In the genomic region with DNA sequence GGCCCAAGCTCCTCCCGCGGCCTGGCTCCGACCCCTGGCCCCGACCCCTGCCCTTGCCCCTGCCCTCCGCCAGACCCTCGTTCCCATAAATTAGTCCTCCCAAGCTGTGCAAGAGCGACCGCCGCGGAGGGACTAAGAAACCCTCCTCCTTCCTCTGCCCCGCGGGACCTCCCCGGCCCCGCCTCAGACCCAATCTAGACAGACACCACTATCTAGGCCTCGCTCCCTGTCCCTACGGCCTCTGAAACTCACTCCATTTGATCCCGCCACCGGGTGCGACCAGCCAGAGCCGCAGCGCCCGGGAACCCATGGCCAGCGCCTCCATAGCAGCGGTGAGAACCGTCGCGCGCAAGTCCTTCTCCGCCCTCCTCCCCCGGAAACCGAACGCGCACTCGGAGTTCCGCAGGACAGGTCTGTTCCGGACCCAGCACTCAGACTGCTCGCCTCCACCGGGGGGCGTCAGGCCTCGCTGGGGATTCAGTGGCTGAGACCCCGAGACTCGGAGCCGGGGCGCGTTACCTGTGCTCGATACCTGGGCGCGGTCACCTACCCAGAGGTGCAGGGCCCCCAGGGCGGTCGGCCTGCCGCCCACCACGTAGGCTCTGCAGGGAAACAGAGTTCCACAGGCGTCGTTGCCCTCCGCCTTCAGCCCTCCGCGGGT, we compare ENCODE assay signal across 8 cellular contexts. TPM values are rescaled to one million over a fixed set of nuclear protein-coding genes. Genes with fewer than 3 reads are reported as not detected.
A peak's percentile ranks its signal among the peaks of the same experiment; 100 is the strongest.
DNase-seq lines count a peak whose midpoint lies in the region; ATAC-seq lines count a peak whose summit lies in the region.

A gene (minus strand): TSS at position 331 of the 661 bp plus-strand sequence. CDS start 6 bp downstream, at position 325.

- H2BK120ac ChIP-seq in mesenchymal stem cell (ENCODE audit: low read depth, low read length): peak within 1 kb of the TSS; percentile 93

- H2BK15ac ChIP-seq in mesenchymal stem cell (ENCODE audit: low read depth, poor library complexity, severe bottlenecking): peak within 1 kb of the TSS; percentile 89

- peak within 1 kb of the TSS; percentile 81 for H3K27ac ChIP-seq in mesenchymal stem cell (ENCODE audit: low read length, poor library complexity, severe bottlenecking)

- peak within 1 kb of the TSS; percentile 92 for H3K4me3 Mint-ChIP-seq in effector memory CD8-positive, alpha-beta T cell

- peaks cover 21% of the 10 kb centered on the region for H3K36me3 Mint-ChIP-seq in effector memory CD8-positive, alpha-beta T cell (ENCODE audit: insufficient read depth)

- H3K4ac ChIP-seq in mesenchymal stem cell (ENCODE audit: low read depth in 1 of 2, low read length in 2 of 2): peak within 1 kb of the TSS in 1 of 2 experiments; percentile 73

- H2AK5ac ChIP-seq in mesenchymal stem cell (ENCODE audit: low read length, severe bottlenecking): no peak within 1 kb of the TSS

- no peaks in the 10 kb centered on the region for H3K9me3 ChIP-seq in mesenchymal stem cell (ENCODE audit: control insufficient read depth, low read length)

- H2BK5ac ChIP-seq in mesenchymal stem cell (ENCODE audit: low read depth, low read length, poor library complexity, severe bottlenecking): peak within 1 kb of the TSS; percentile 80

- DNase-seq in COLO668 (lab: John Stamatoyannopoulos, UW; ENCODE audit: unreplicated experiment): peak; percentile 92
- peak; percentile 69 for DNase-seq in HS-5 (ENCODE audit: low read depth)
- peak; percentile 23 for DNase-seq in NK-92 (lab: John Stamatoyannopoulos, UW; ENCODE audit: unreplicated experiment)
- peak; percentile 77 to 83 (median 79) for DNase-seq in effector memory CD8-positive, alpha-beta T cell
- peak; percentile 90 for DNase-seq in mesenchymal stem cell
- DNase-seq in stimulated activated CD8-positive, alpha-beta memory T cell treated with anti-CD3 and anti-CD28 coated beads, Interleukin-12 subunit alpha, Interleukin-12 subunit beta, amount 100 ng/mL, for 4 hours (ENCODE audit: low read depth): peak; percentile 79

- peak within 1 kb of the TSS in 1 of 2 experiments; percentile 83 for H3K14ac ChIP-seq in mesenchymal stem cell (ENCODE audit: low read length in 2 of 2)

- H2AFZ ChIP-seq in mesenchymal stem cell (ENCODE audit: low read depth, low read length): peak within 1 kb of the TSS; percentile 100

- peak within 1 kb of the TSS; percentile 80 to 95 for H3K18ac ChIP-seq in mesenchymal stem cell (ENCODE audit: low read depth in 1 of 2, low read length in 2 of 2)

- no peaks in the 10 kb centered on the region for H3K27me3 Mint-ChIP-seq in effector memory CD8-positive, alpha-beta T cell

- H3K4me1 Mint-ChIP-seq in effector memory CD8-positive, alpha-beta T cell (ENCODE audit: low read depth in 2 of 2): peaks cover 22 to 34% of the 10 kb centered on the region in 2 donors

- peak within 1 kb of the TSS; percentile 94 to 95 for H3K27ac Mint-ChIP-seq in effector memory CD8-positive, alpha-beta T cell

- H4K91ac ChIP-seq in mesenchymal stem cell (ENCODE audit: low read length): peak within 1 kb of the TSS; percentile 59

- peak within 1 kb of the TSS in 1 of 2 experiments; percentile 66 for H2BK12ac ChIP-seq in mesenchymal stem cell (ENCODE audit: low read length in 2 of 2)

- CTCF ChIA-PET in activated CD8-positive, alpha-beta memory T cell treated with anti-CD3 and anti-CD28 coated beads for 36 hours (lab: Charles Lee): interaction anchor here (0.7 to 2.5 kb wide), 23 partner anchors 11 to 255 kb away, joined by 3 to 11 read pairs (median 4); a partner anchor contains a TSS

- under 1% methylated on average over 57 of the region's 57 CpGs for WGBS in mesenchymal stem cell

- H3K9ac ChIP-seq in mesenchymal stem cell (ENCODE audit: low read length): peak within 1 kb of the TSS; percentile 96

- H3K27me3 ChIP-seq in mesenchymal stem cell (ENCODE audit: control insufficient read depth in 1 of 2, insufficient read depth in 1 of 2, low read length in 2 of 2): no peaks in the 10 kb centered on the region

- ATAC-seq in GM19468 (IDR thresholded peaks at IDR 0.05; ENCODE audit: extremely low read depth, unreplicated experiment): peak; percentile 91
- ATAC-seq in effector memory CD8-positive, alpha-beta T cell (replicated peaks): peak; percentile 87

- no peaks in the 10 kb centered on the region for H3K9me3 Mint-ChIP-seq in effector memory CD8-positive, alpha-beta T cell

- peak within 1 kb of the TSS; percentile 99 for H4K8ac ChIP-seq in mesenchymal stem cell (ENCODE audit: low read length)

- H3K4me3 ChIP-seq in mesenchymal stem cell (ENCODE audit: insufficient read depth in 1 of 2, low read depth in 1 of 2, low read length in 2 of 2): peak within 1 kb of the TSS; percentile 81 to 93

- peaks cover 18% of the 10 kb centered on the region for H3K79me1 ChIP-seq in mesenchymal stem cell (replicated peaks; ENCODE audit: low read length, poor library complexity, severe bottlenecking)

- peaks cover 3 to 37% of the 10 kb centered on the region in 2 experiments for H3K36me3 ChIP-seq in mesenchymal stem cell (ENCODE audit: control insufficient read depth in 1 of 2, insufficient read depth in 2 of 2, low read depth in 1 of 2, low read length in 2 of 2)

- no peak within 1 kb of the TSS for H3K23ac ChIP-seq in mesenchymal stem cell (ENCODE audit: low read length in 2 of 2)

- H3K4me1 ChIP-seq in mesenchymal stem cell (ENCODE audit: control insufficient read depth, insufficient read depth, low read depth, low read length): peaks cover 5% of the 10 kb centered on the region

- POLR2A ChIA-PET in activated CD8-positive, alpha-beta memory T cell treated with anti-CD3 and anti-CD28 coated beads for 36 hours (lab: Charles Lee): interaction anchor here (0.6 to 1.3 kb wide), 5 partner anchors 26 to 253 kb away, joined by 3 to 8 read pairs (median 5); a partner anchor contains a TSS

- peak within 1 kb of the TSS; percentile 91 for H3K4me2 ChIP-seq in mesenchymal stem cell (ENCODE audit: low read length, poor library complexity, severe bottlenecking)

RNA-seq across cellular contexts. Expression of the gene that starts here (rescaled TPM):
- total RNA-seq in activated CD8-positive, alpha-beta memory T cell treated with anti-CD3 and anti-CD28 coated beads for 36 hours: 10 to 100 TPM; 79.3 to 88.8 TPM
- polyA plus RNA-seq in mesenchymal stem cell (2013, experiment 1 of 2): 25.8 TPM
- polyA plus RNA-seq in mesenchymal stem cell (2013, experiment 2 of 2): 27.0 TPM

Comparison
In these comparisons a context has a peak if more than half of its experiments do, and no peak if none do; other contexts are left out.
1. Peak in every context shown above with its lines: DNase-seq, ATAC-seq, H3K4me3 ChIP-seq and H3K27ac ChIP-seq.
2. DNase-seq: peak in every context shown above with its lines; median percentile 92 in COLO668; 90 in mesenchymal stem cell; 79 in effector memory CD8-positive, alpha-beta T cell; 79 in stimulated activated CD8-positive, alpha-beta memory T cell treated with anti-CD3 and anti-CD28 coated beads, Interleukin-12 subunit alpha, Interleukin-12 subunit beta, amount 100 ng/mL, for 4 hours; 69 in HS-5; 23 in NK-92.